Comparison of ENCODE assay signal across 8 cellular contexts in genomic region chr1:40691538-40692428, GRCh38. TPM values are rescaled to one million over a fixed set of nuclear protein-coding genes. Genes with fewer than 3 reads are reported as not detected.
DNase-seq lines count a peak whose midpoint lies in the region; ATAC-seq and TF ChIP-seq lines count a peak whose summit lies in the region.

NFYC (plus strand) TSS chr1:40691704; CDS start chr1:40738844, 47,140 bp downstream.

- H3K27ac Mint-ChIP-seq in WTC11 = peak within 1 kb of the TSS; percentile 98

- ATAC-seq in GM18907 (IDR thresholded peaks at IDR 0.05; ENCODE audit: unreplicated experiment) = peak; percentile 82
- peak; percentile 76 for ATAC-seq in HG03159 (IDR thresholded peaks at IDR 0.05; ENCODE audit: unreplicated experiment)
- peak; percentile 89 for ATAC-seq in WTC11

- POLR2A ChIA-PET in AG04449 (lab: Yijun Ruan, JAX) (interaction anchor here (0.5 to 1.6 kb wide), 13 partner anchors 8 to 256 kb away, joined by 3 to 10 read pairs (median 4); no protein-coding TSS in a partner anchor), WTC11 (lab: Charles Lee) (interaction anchor here (0.7 to 2.9 kb wide), 20 partner anchors 10 to 288 kb away, joined by 3 to 39 read pairs (median 3); partner anchors contain the start of gene RIMS3)

- no peaks in the 10 kb centered on the region for H3K9me3 Mint-ChIP-seq in WTC11

- H3K27me3 Mint-ChIP-seq in WTC11 (ENCODE audit: low read depth) = no peaks in the 10 kb centered on the region

- peak within 1 kb of the TSS; percentile 91 for H3K4me3 Mint-ChIP-seq in WTC11

- CTCF ChIA-PET in AG04449 (lab: Yijun Ruan, JAX) (interaction anchor here (0.9 to 4.6 kb wide), 9 partner anchors 9 to 261 kb away, joined by 3 to 29 read pairs (median 4); no protein-coding TSS in a partner anchor), WTC11 (lab: Charles Lee) (interaction anchor here (0.6 to 2.0 kb wide), 21 partner anchors 9 to 261 kb away, joined by 3 to 13 read pairs (median 4); partner anchors contain the start of gene RIMS3)

- DNase-seq in AG04449 (ENCODE audit: low read depth, low spot score) = peak; percentile 76
- DNase-seq in NCI-H226 = peak; percentile 98
- DNase-seq in WTC11 (ENCODE audit: low spot score) = peak; percentile 97
- peak; percentile 98 for DNase-seq in cardiac fibroblast (ENCODE audit: low read depth in 2 of 2)
- DNase-seq in iPS-NIHi7 (ENCODE audit: extremely low spot score) = peak; percentile 96
- DNase-seq in smooth muscle cell of the brain vasculature (ENCODE audit: low read depth, low spot score) = peak; percentile 97

- H3K36me3 Mint-ChIP-seq in WTC11 = peaks cover 6% of the 10 kb centered on the region

- TF ChIP-seq CTCF in AG04449 (IDR thresholded peaks at IDR 0.05; ENCODE audit: insufficient read depth, low read length, missing control alignments) = no peak
- TF ChIP-seq CTCF in WTC11 (IDR thresholded peaks at IDR 0.05) = no peak
- no peak for TF ChIP-seq CTCF in cardiac fibroblast (IDR thresholded peaks at IDR 0.05; ENCODE audit: low read depth, low read length)

- H3K4me1 Mint-ChIP-seq in WTC11 = peaks cover 57% of the 10 kb centered on the region

- H3K4me3 ChIP-seq in AG04449 (ENCODE audit: low read depth, low read length) (peak within 1 kb of the TSS; percentile 86), cardiac fibroblast (replicated peaks in 1 of 2; ENCODE audit: low read depth in 2 of 2, low read length in 2 of 2) (peak within 1 kb of the TSS; percentile 79 to 89)

TF ChIP-seq in WTC11, 78 proteins besides CTCF, POLR2A, EP300 and RAD21 (continues in another document):
- TF ChIP-seq FOXK1 (CRISPR knock-in tag; IDR thresholded peaks at IDR 0.05) (peak; percentile 78), USF1 (CRISPR knock-in tag; IDR thresholded peaks at IDR 0.05) (peak; percentile 42; the same call in 1 of the 2 replicates), ATF1 (CRISPR knock-in tag; IDR thresholded peaks at IDR 0.05) (no peak), ZSCAN18 (CRISPR knock-in tag; IDR thresholded peaks at IDR 0.05) (no peak), CREM (CRISPR knock-in tag; IDR thresholded peaks at IDR 0.05) (peak; percentile 46), NFATC4 (CRISPR knock-in tag; IDR thresholded peaks at IDR 0.05) (0 out of 2 replicates have a peak, but pooled peaks have one; percentile 26), SP1 (CRISPR knock-in tag; conservative IDR thresholded peaks at IDR 0.05) (peak; percentile 68; the same call in 1 of the 2 replicates), KAT7 (CRISPR knock-in tag; IDR thresholded peaks at IDR 0.05; ENCODE audit: borderline replicate concordance) (peak; percentile 98; the same call in 1 of the 2 replicates), ZNF121 (CRISPR knock-in tag; IDR thresholded peaks at IDR 0.05) (no peak), ZMAT4 (CRISPR knock-in tag; IDR thresholded peaks at IDR 0.05) (no peak), STAT6 (CRISPR knock-in tag; conservative IDR thresholded peaks at IDR 0.05; ENCODE audit: low read depth) (no peak), AR (CRISPR knock-in tag; IDR thresholded peaks at IDR 0.05) (peak; percentile 70; the same call in 1 of the 2 replicates), NR1H2 (CRISPR knock-in tag; IDR thresholded peaks at IDR 0.05) (no peak), ATF6 (CRISPR knock-in tag; IDR thresholded peaks at IDR 0.05) (no peak), ZNF425 (CRISPR knock-in tag; conservative IDR thresholded peaks at IDR 0.05) (no peak)

RNA-seq across cellular contexts. Expression of gene NFYC, which starts in this region (rescaled TPM):
- 46.5 to 47.5 TPM (median 47.4 TPM) in 3 replicates for total RNA-seq in WTC11 (2021)

Comparison
In these comparisons a context has a peak if more than half of its experiments do, and no peak if none do; other contexts are left out.
1. Peak in every context shown above with its lines: DNase-seq, ATAC-seq and H3K4me3 ChIP-seq.